28 cellular contexts compared by ENCODE assay signal in genomic region chr5:33981408-33982171, GRCh38. TPM values are rescaled to one million over a fixed set of nuclear protein-coding genes. Genes with fewer than 3 reads are reported as not detected.
A peak's percentile ranks its signal among the peaks of the same experiment; 100 is the strongest.
DNase-seq lines count a peak whose midpoint lies in the region; ATAC-seq, FAIRE-seq and TF ChIP-seq lines count a peak whose summit lies in the region.
"Had no signal": no experiment of that assay in that cellular context is flagged by ENCODE, and none has a peak within 500 bp of the region (broad histone marks: within the 10 kb centered on the region; RNA-seq: fewer than 3 reads in every experiment).

No MANE protein-coding gene starts in this region.

- intact Hi-C loops in psoas muscle (cut with DNase I), result no loop called here

- POLR2A ChIA-PET in naive thymus-derived CD8-positive, alpha-beta T cell (lab: Charles Lee), result no interaction called here

- WGBS in psoas muscle, 3 donors, result 81 to 82% (median 81%) methylated on average over 8 of the region's 8 CpGs

- H3K36me3 ChIP-seq in GM23338 (ENCODE audit: insufficient read depth), result no peaks in the 10 kb centered on the region
- H3K36me3 ChIP-seq in psoas muscle (ENCODE audit: insufficient read depth in 1 of 2, low read depth in 1 of 2), result peaks cover 0 to 6% of the 10 kb centered on the region in 2 donors

- H3K4me1 ChIP-seq in GM23338 (ENCODE audit: insufficient read depth), result peaks cover 44% of the 10 kb centered on the region
- no peaks in the 10 kb centered on the region for H3K4me1 ChIP-seq in psoas muscle
- H3K4me1 ChIP-seq: A549 had no signal

- H2AFZ ChIP-seq in GM23338, result no peak overlapping the region

- H3K9me3 Mint-ChIP-seq in GM23338, result no peaks in the 10 kb centered on the region; the same call in 2 of the 3 replicates
- H3K9me3 Mint-ChIP-seq in naive thymus-derived CD8-positive, alpha-beta T cell, result no peaks in the 10 kb centered on the region
- H3K9me3 Mint-ChIP-seq: activated B cell treated with CpG ODN at 0.5 μM for 24 hours; CD4-positive, alpha-beta T cell; IgD-negative memory B cell; mesothelial cell of epicardium; neural crest cell; stimulated activated memory B cell treated with anti-CD40 and anti-IgM and Interleukin-4, amounts not matched to agents 10 μg/mL and 1 μg/mL and 100 μg/mL, for 72 hours had no signal

- no peak overlapping the region for H3K27ac ChIP-seq in GM23338 (ENCODE audit: low read depth)
- no peak overlapping the region for H3K27ac ChIP-seq in psoas muscle
- H3K27ac ChIP-seq: A549, esophagus squamous epithelium had no signal

- H3K27me3 ChIP-seq in GM23338 (ENCODE audit: insufficient read depth) (no peaks in the 10 kb centered on the region), psoas muscle (ENCODE audit: insufficient read depth in 3 of 3, low read length in 2 of 3) (no peaks in the 10 kb centered on the region)
- H3K27me3 ChIP-seq: esophagus squamous epithelium had no signal

- no peak overlapping the region for H3K4me3 Mint-ChIP-seq in GM23338
- H3K4me3 Mint-ChIP-seq in naive thymus-derived CD8-positive, alpha-beta T cell, result no peak overlapping the region
- H3K4me3 Mint-ChIP-seq: activated B cell treated with CpG ODN at 0.5 μM for 24 hours; CD4-positive, alpha-beta T cell; IgD-negative memory B cell; mesothelial cell of epicardium; neural crest cell; stimulated activated memory B cell treated with anti-CD40 and anti-IgM and Interleukin-4, amounts not matched to agents 10 μg/mL and 1 μg/mL and 100 μg/mL, for 72 hours had no signal

- ATAC-seq in GM23338, result no peak
- no peak for ATAC-seq in naive thymus-derived CD8-positive, alpha-beta T cell
- no peak for ATAC-seq in psoas muscle
- no peak for ATAC-seq in HG03439 (IDR thresholded peaks at IDR 0.05; ENCODE audit: unreplicated experiment)
- ATAC-seq: A549; stimulated activated memory B cell treated with anti-CD40 and anti-IgM and Interleukin-4, amounts not matched to agents 10 μg/mL and 1 μg/mL and 100 μg/mL, for 72 hours had no signal

- peak; percentile 16 for DNase-seq in A172 (ENCODE audit: low spot score)
- peak; percentile 32 for DNase-seq in GM23338 (ENCODE audit: low spot score)
- peak; percentile 70 for DNase-seq in amniotic epithelial cell (ENCODE audit: low read depth)
- DNase-seq in glomerular visceral epithelial cell (ENCODE audit: extremely low spot score), result peak; percentile 35
- DNase-seq in naive thymus-derived CD8-positive, alpha-beta T cell, result no peak
- no peak for DNase-seq in psoas muscle
- no peak for DNase-seq in RCC 7860 (ENCODE audit: low spot score)
- DNase-seq: activated B cell treated with CpG ODN at 0.5 μM for 24 hours; activated CD8-positive, alpha-beta memory T cell treated with anti-CD3 and anti-CD28 coated beads for 24 hours; CD4-positive, alpha-beta T cell; DND-41; effector CD4-positive, alpha-beta T cell; esophagus squamous epithelium; GOT3; hypothalamus; NCI-H1092; NCI-H2081 treated with DMSO at 0.1 percent for 48 hours; NCI-H524; retina; SIG-M5 had no signal

- no peaks in the 10 kb centered on the region for H3K27me3 Mint-ChIP-seq in GM23338 (ENCODE audit: insufficient read depth, low read depth, poor library complexity)
- H3K27me3 Mint-ChIP-seq in naive thymus-derived CD8-positive, alpha-beta T cell, result peaks cover 0 to 5% (median 2%) of the 10 kb centered on the region in 5 donors
- H3K27me3 Mint-ChIP-seq: activated B cell treated with CpG ODN at 0.5 μM for 24 hours; CD4-positive, alpha-beta T cell; stimulated activated memory B cell treated with anti-CD40 and anti-IgM and Interleukin-4, amounts not matched to agents 10 μg/mL and 1 μg/mL and 100 μg/mL, for 72 hours had no signal

- H3K4me3 ChIP-seq in GM23338 (no peak overlapping the region), psoas muscle (no peak overlapping the region)
- H3K4me3 ChIP-seq: A549, esophagus squamous epithelium had no signal

- H3F3A ChIP-seq in GM23338 (replicated peaks; ENCODE audit: low read depth), result peaks cover 12% of the 10 kb centered on the region

- peak overlapping the region; percentile 37; the same call in 1 of the 2 replicates for H3K4me2 ChIP-seq in GM23338
- H3K4me2 ChIP-seq: A549 had no signal

- TF ChIP-seq CTCF in GM23338 (conservative IDR thresholded peaks at IDR 0.05; ENCODE audit: low read depth in 2 of 2) (no peak), psoas muscle (IDR thresholded peaks at IDR 0.05) (no peak)

- peaks cover 28% of the 10 kb centered on the region for H3K4me1 Mint-ChIP-seq in GM23338
- no peaks in the 10 kb centered on the region for H3K4me1 Mint-ChIP-seq in naive thymus-derived CD8-positive, alpha-beta T cell
- H3K4me1 Mint-ChIP-seq: activated B cell treated with CpG ODN at 0.5 μM for 24 hours; IgD-negative memory B cell; mesothelial cell of epicardium; stimulated activated memory B cell treated with anti-CD40 and anti-IgM and Interleukin-4, amounts not matched to agents 10 μg/mL and 1 μg/mL and 100 μg/mL, for 72 hours had no signal

- no peak overlapping the region for H3K27ac Mint-ChIP-seq in GM23338
- H3K27ac Mint-ChIP-seq in naive thymus-derived CD8-positive, alpha-beta T cell, result no peak overlapping the region
- H3K27ac Mint-ChIP-seq: activated B cell treated with CpG ODN at 0.5 μM for 24 hours; CD4-positive, alpha-beta T cell; IgD-negative memory B cell; mesothelial cell of epicardium; stimulated activated memory B cell treated with anti-CD40 and anti-IgM and Interleukin-4, amounts not matched to agents 10 μg/mL and 1 μg/mL and 100 μg/mL, for 72 hours had no signal

- H3K36me3 Mint-ChIP-seq in GM23338 (ENCODE audit: low read depth), result no peaks in the 10 kb centered on the region
- peaks cover 0 to 3% (median 3%) of the 10 kb centered on the region in 3 donors for H3K36me3 Mint-ChIP-seq in naive thymus-derived CD8-positive, alpha-beta T cell
- H3K36me3 Mint-ChIP-seq: mesothelial cell of epicardium had no signal

- peaks cover 20% of the 10 kb centered on the region for H3K9me2 ChIP-seq in GM23338 (ENCODE audit: insufficient read depth)

- H3K9me3 ChIP-seq in psoas muscle, result no peaks in the 10 kb centered on the region
- H3K9me3 ChIP-seq: A549, esophagus squamous epithelium had no signal

- no peak for FAIRE-seq in RCC 7860 (lab: Jason Lieb, UNC)
- FAIRE-seq: A549 had no signal

- H3K79me2 ChIP-seq in GM23338 (replicated peaks; ENCODE audit: insufficient read depth), result no peaks in the 10 kb centered on the region

- H4K20me1 ChIP-seq in GM23338 (replicated peaks; ENCODE audit: insufficient read depth), result no peaks in the 10 kb centered on the region

TF ChIP-seq in GM23338, 12 proteins besides CTCF, POLR2A, EP300 and RAD21 (continues in another document):
- TF ChIP-seq, protein P1, sequence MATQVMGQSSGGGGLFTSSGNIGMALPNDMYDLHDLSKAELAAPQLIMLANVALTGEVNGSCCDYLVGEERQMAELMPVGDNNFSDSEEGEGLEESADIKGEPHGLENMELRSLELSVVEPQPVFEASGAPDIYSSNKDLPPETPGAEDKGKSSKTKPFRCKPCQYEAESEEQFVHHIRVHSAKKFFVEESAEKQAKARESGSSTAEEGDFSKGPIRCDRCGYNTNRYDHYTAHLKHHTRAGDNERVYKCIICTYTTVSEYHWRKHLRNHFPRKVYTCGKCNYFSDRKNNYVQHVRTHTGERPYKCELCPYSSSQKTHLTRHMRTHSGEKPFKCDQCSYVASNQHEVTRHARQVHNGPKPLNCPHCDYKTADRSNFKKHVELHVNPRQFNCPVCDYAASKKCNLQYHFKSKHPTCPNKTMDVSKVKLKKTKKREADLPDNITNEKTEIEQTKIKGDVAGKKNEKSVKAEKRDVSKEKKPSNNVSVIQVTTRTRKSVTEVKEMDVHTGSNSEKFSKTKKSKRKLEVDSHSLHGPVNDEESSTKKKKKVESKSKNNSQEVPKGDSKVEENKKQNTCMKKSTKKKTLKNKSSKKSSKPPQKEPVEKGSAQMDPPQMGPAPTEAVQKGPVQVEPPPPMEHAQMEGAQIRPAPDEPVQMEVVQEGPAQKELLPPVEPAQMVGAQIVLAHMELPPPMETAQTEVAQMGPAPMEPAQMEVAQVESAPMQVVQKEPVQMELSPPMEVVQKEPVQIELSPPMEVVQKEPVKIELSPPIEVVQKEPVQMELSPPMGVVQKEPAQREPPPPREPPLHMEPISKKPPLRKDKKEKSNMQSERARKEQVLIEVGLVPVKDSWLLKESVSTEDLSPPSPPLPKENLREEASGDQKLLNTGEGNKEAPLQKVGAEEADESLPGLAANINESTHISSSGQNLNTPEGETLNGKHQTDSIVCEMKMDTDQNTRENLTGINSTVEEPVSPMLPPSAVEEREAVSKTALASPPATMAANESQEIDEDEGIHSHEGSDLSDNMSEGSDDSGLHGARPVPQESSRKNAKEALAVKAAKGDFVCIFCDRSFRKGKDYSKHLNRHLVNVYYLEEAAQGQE (IDR thresholded peaks at IDR 0.05; ENCODE audit: unreplicated experiment), result no peak
- no peak for TF ChIP-seq ZNF114 (CRISPR knock-in tag; IDR thresholded peaks at IDR 0.05)
- no peak for TF ChIP-seq POLR2AphosphoS5 (IDR thresholded peaks at IDR 0.05; ENCODE audit: low read depth)
- TF ChIP-seq ZNF331 (CRISPR knock-in tag; IDR thresholded peaks at IDR 0.05; ENCODE audit: low read depth), result no peak
- no peak for TF ChIP-seq CREB1 (CRISPR knock-in tag; IDR thresholded peaks at IDR 0.05; ENCODE audit: low read depth)
- no peak for TF ChIP-seq NANOG (IDR thresholded peaks at IDR 0.05; ENCODE audit: borderline replicate concordance)

RNA-seq across cellular contexts. Expression of gene SLC45A2, which starts 2.9 kb away (rescaled TPM):
- total RNA-seq in A172 (2014; rRNA removed; shearing (Covaris generic)), result not detected in 2 replicates
- total RNA-seq in GM23338 (2014; rRNA removed; shearing (Covaris generic)), result not detected in 2 replicates
- polyA plus RNA-seq in GM23338 (2016; fragmentation: Nextera tagmentation; extraction: Ambion mirVana), result not detected in 2 replicates
- total RNA-seq in naive thymus-derived CD8-positive, alpha-beta T cell, result under 1 TPM in 1 of 2 experiments, not detected in 1; 0.93 TPM
- not detected for polyA plus RNA-seq in naive thymus-derived CD8-positive, alpha-beta T cell
- total RNA-seq in psoas muscle, result under 1 TPM in 1 of 4 donors, not detected in 3; 0.24 TPM
- polyA plus RNA-seq in psoas muscle, result under 1 TPM in 1 of 3 donors, not detected in 2; 0.08 TPM
- total RNA-seq: activated B cell treated with CpG ODN at 0.5 μM for 24 hours; CD4-positive, alpha-beta T cell had no signal
- polyA plus RNA-seq: A549, IgD-negative memory B cell had no signal

RNA-seq across cellular contexts. Expression of gene AMACR, which starts 26.3 kb away (rescaled TPM):
- total RNA-seq in A172 (2014; rRNA removed; shearing (Covaris generic)), result 16.7 and 25.1 TPM in 2 replicates
- total RNA-seq in GM23338 (2014; rRNA removed; shearing (Covaris generic)), result 8.8 and 12.6 TPM in 2 replicates
- polyA plus RNA-seq in GM23338 (2016; fragmentation: Nextera tagmentation; extraction: Ambion mirVana) (6.7 and 7.0 TPM in 2 replicates), psoas muscle (1 to 10 TPM; 1.5 to 7.6 (median 4.1) TPM)
- 1 to 10 TPM; 4.8 to 4.9 TPM for total RNA-seq in naive thymus-derived CD8-positive, alpha-beta T cell
- polyA plus RNA-seq in naive thymus-derived CD8-positive, alpha-beta T cell, result 1 to 10 TPM; 5.9 to 9.1 (median 7.2) TPM
- total RNA-seq in psoas muscle, result 10 to 100 TPM in 1 of 4 donors, 1 to 10 TPM in 3; 5.1 to 14.4 (median 7.4) TPM

RNA-seq across cellular contexts. Expression of gene RXFP3, which starts 45.4 kb away (rescaled TPM):
- not detected in 2 replicates for total RNA-seq in A172 (2014; rRNA removed; shearing (Covaris generic))
- total RNA-seq in GM23338 (2014; rRNA removed; shearing (Covaris generic)), result 0.23 TPM in 1 of 2 replicates, not detected in the other
- polyA plus RNA-seq in GM23338 (2016; fragmentation: Nextera tagmentation; extraction: Ambion mirVana) (not detected in 2 replicates), psoas muscle (not detected)
- not detected for total RNA-seq in naive thymus-derived CD8-positive, alpha-beta T cell
- not detected for polyA plus RNA-seq in naive thymus-derived CD8-positive, alpha-beta T cell
- total RNA-seq in psoas muscle, result not detected
- total RNA-seq: activated B cell treated with CpG ODN at 0.5 μM for 24 hours; cardiac septum; CD4-positive, alpha-beta T cell; esophagus squamous epithelium; mesothelial cell of epicardium had no signal
- polyA plus RNA-seq: A549, IgD-negative memory B cell, thymus had no signal

Comparison
In these comparisons a context has a peak if more than half of its experiments do, and no peak if none do; other contexts are left out.
1. DNase-seq: peak in A172 (single experiment), GM23338 (single experiment), amniotic epithelial cell (single experiment) and glomerular visceral epithelial cell (single experiment); none in naive thymus-derived CD8-positive, alpha-beta T cell (0 of 10), psoas muscle (0 of 2) and RCC 7860 (single experiment).